ENCODE assay signal across 1 cellular context in genomic region chr13:75797719-75798118, GRCh38.
TF ChIP-seq lines count a peak whose summit lies in the region.

No MANE protein-coding gene starts in this region.

TF ChIP-seq in endothelial cell of umbilical vein, 7 proteins besides CTCF, POLR2A, EP300 and RAD21:
- no peak for TF ChIP-seq EZH2 (IDR thresholded peaks at IDR 0.05; ENCODE audit: borderline replicate concordance, low read depth, low read length, severe bottlenecking)
- TF ChIP-seq JUN (IDR thresholded peaks at IDR 0.05; ENCODE audit: borderline replicate concordance, insufficient read depth, insufficient read length, low read depth), result no peak
- TF ChIP-seq POLR2AphosphoS5 (IDR thresholded peaks at IDR 0.05; ENCODE audit: insufficient read depth, low read depth, low read length), result no peak
- no peak for TF ChIP-seq FOS (IDR thresholded peaks at IDR 0.05; ENCODE audit: borderline replicate concordance, insufficient read depth, low read length)
- TF ChIP-seq GATA2 (IDR thresholded peaks at IDR 0.05; ENCODE audit: insufficient read depth, insufficient read length, low read depth, low read length), result no peak
- no peak for TF ChIP-seq MAX (IDR thresholded peaks at IDR 0.05; ENCODE audit: insufficient read depth, insufficient read length)
- TF ChIP-seq MYC (IDR thresholded peaks at IDR 0.05; ENCODE audit: low read depth, low read length), result no peak
